In genomic region chr1:226619031-226619430, GRCh38 we compare ENCODE assay signal across 17 cellular contexts.
"Had no signal": no experiment of that assay in that cellular context is flagged by ENCODE, and none has a peak within 500 bp of the region (broad histone marks: within the 10 kb centered on the region; RNA-seq: fewer than 3 reads in every experiment).

No MANE protein-coding gene starts in this region.

- H3K4me2 ChIP-seq: neural progenitor cell had no signal

- H3K4me1 Mint-ChIP-seq: naive thymus-derived CD8-positive, alpha-beta T cell; neural progenitor cell had no signal

- H3K36me3 Mint-ChIP-seq: neural progenitor cell, type B pancreatic cell had no signal

- H3K4me3 ChIP-seq: mucosa of descending colon, neural progenitor cell, psoas muscle, thyroid gland had no signal

- H3K9ac ChIP-seq: neural progenitor cell had no signal

- DNase-seq: dermis blood vessel endothelial cell; erythroblast; foreskin melanocyte; hippocampal formation; mammary epithelial cell; mucosa of descending colon; naive thymus-derived CD8-positive, alpha-beta T cell; occipital lobe; retina; small intestine; stimulated activated CD4-positive, alpha-beta T cell treated with anti-CD3 and anti-CD28 coated beads, Interleukin-12 subunit alpha, Interleukin-12 subunit beta, amount 100 ng/mL, for 4 hours; stimulated activated CD4-positive, alpha-beta T cell treated with anti-CD3 and anti-CD28 coated beads, Interleukin-2, amount 100 ng/mL, for 48 hours; stimulated activated naive CD4-positive, alpha-beta T cell treated with Interleukin-2 at 50 U/mL for 16 hours; thyroid gland had no signal

- H3K27me3 Mint-ChIP-seq: naive thymus-derived CD8-positive, alpha-beta T cell had no signal

- ATAC-seq: mucosa of descending colon, psoas muscle had no signal

- H3K27me3 ChIP-seq: neural progenitor cell, thyroid gland had no signal

- H3K9me3 ChIP-seq: thyroid gland had no signal

- H2AFZ ChIP-seq: neural progenitor cell had no signal

- H3K36me3 ChIP-seq: neural progenitor cell, thyroid gland had no signal

- H3K4me1 ChIP-seq: neural progenitor cell, psoas muscle, thyroid gland had no signal

- H3K4me3 Mint-ChIP-seq: naive thymus-derived CD8-positive, alpha-beta T cell; neural progenitor cell; type B pancreatic cell had no signal

- H3K9me3 Mint-ChIP-seq: type B pancreatic cell had no signal

- H3K27ac ChIP-seq: neural progenitor cell, psoas muscle, thyroid gland had no signal

- H3K27ac Mint-ChIP-seq: neural progenitor cell, type B pancreatic cell had no signal
